ENCODE assay signal across 10 cellular contexts in genomic region chr5:132438931-132439330, GRCh38. TPM values are rescaled to one million over a fixed set of nuclear protein-coding genes. Genes with fewer than 3 reads are reported as not detected.
A peak's percentile ranks its signal among the peaks of the same experiment; 100 is the strongest.
DNase-seq lines count a peak whose midpoint lies in the region; ATAC-seq, FAIRE-seq and TF ChIP-seq lines count a peak whose summit lies in the region.
"Had no signal": no experiment of that assay in that cellular context is flagged by ENCODE, and none has a peak within 500 bp of the region (broad histone marks: within the 10 kb centered on the region; RNA-seq: fewer than 3 reads in every experiment).

No MANE protein-coding gene starts in this region.

- in situ Hi-C loops in HepG2 (cut with HindIII; ENCODE audit: extremely low pct_ligation_motif_present, low pct_unique_long_range_greater_than_20kb): no loop called here

- intact Hi-C loops in right lobe of liver (cut with DNase I): no loop called here
- intact Hi-C loops in HepG2 (cut with micrococcal nuclease; ENCODE audit: unreplicated experiment): no loop called here
- intact Hi-C loops in natural killer cell (cut with micrococcal nuclease): no loop called here

- H3K36me3 ChIP-seq in right lobe of liver (no peaks in the 10 kb centered on the region), HepG2 (replicated peaks in 1 of 2; ENCODE audit: control insufficient read depth in 1 of 2, insufficient read depth in 2 of 2, low read length in 2 of 2) (no peaks in the 10 kb centered on the region), neural progenitor cell (no peaks in the 10 kb centered on the region)

- DNase-seq in right lobe of liver (no peak), HepG2 (ENCODE audit: low spot score) (no peak), cerebellar cortex (ENCODE audit: low spot score) (peak; percentile 51), natural killer cell (no peak), neural progenitor cell (ENCODE audit: low spot score) (no peak), NCI-H187 treated with DMSO at 0.1 percent for 48 hours (lab: John Stamatoyannopoulos, UW) (no peak), SHP77 treated with DMSO at 0.1 percent for 48 hours (lab: John Stamatoyannopoulos, UW) (no peak), HUDEP-2 (lab: John Stamatoyannopoulos, UW; ENCODE audit: unreplicated experiment in 76 of 76) (no peak)
- DNase-seq: COR-L47; NK-92 treated with Interleukin-12 subunit alpha and Interleukin-12 subunit beta, amount 100 ng/mL, for 24 hours had no signal

- H3K79me2 ChIP-seq in HepG2 (ENCODE audit: insufficient read depth, low read length): no peaks in the 10 kb centered on the region
- H3K79me2 ChIP-seq in neural progenitor cell (ENCODE audit: low read depth): no peaks in the 10 kb centered on the region

- POLR2A ChIA-PET in HepG2 (lab: Yijun Ruan, JAX): no interaction called here

- TF ChIP-seq POLR2A in right lobe of liver (IDR thresholded peaks at IDR 0.05) (no peak), HepG2 (IDR thresholded peaks at IDR 0.05; ENCODE audit: insufficient read depth in 1 of 2, low read depth in 2 of 2, low read length in 2 of 2) (no peak)

- H3K4me3 Mint-ChIP-seq in natural killer cell (peak overlapping the region; percentile 72), neural progenitor cell (no peak overlapping the region)

- H3K27ac ChIP-seq in right lobe of liver (peak overlapping the region in 2 of 3 donors; percentile 22 to 48), HepG2 (ENCODE audit: extremely low read length, insufficient read depth, low read length) (no peak overlapping the region), neural progenitor cell (no peak overlapping the region)

- TF ChIP-seq RAD21 in HepG2 (CRISPR knock-in tag; IDR thresholded peaks at IDR 0.05): no peak

- no peak for FAIRE-seq in HepG2 (lab: Jason Lieb, UNC)

- BruUV-seq in HepG2 (replicated peaks; lab: Mats Ljungman, UMichigan): no TSS peak

- TF ChIP-seq EP300 in HepG2 (IDR thresholded peaks at IDR 0.05; ENCODE audit: low read depth in 2 of 2, low read length in 2 of 2) (no peak), HepG2 (CRISPR knock-in tag; IDR thresholded peaks at IDR 0.05; ENCODE audit: borderline replicate concordance) (no peak)

- H3K9ac ChIP-seq in HepG2 (ENCODE audit: insufficient read depth, low read depth, low read length): no peak overlapping the region
- no peak overlapping the region for H3K9ac ChIP-seq in neural progenitor cell

- ATAC-seq in right lobe of liver: peak in 1 of 4 donors; percentile 6
- no peak for ATAC-seq in HepG2
- ATAC-seq in natural killer cell: peak; percentile 47 to 53 (median 49)

- H2AFZ ChIP-seq in HepG2 (ENCODE audit: low read length) (no peak overlapping the region), neural progenitor cell (replicated peaks) (no peak overlapping the region)

- CTCF ChIA-PET in HepG2 (lab: Yijun Ruan, JAX; ENCODE audit: low intra/inter-chr PET ratio, low total read pairs): no interaction called here

- no peak overlapping the region for H3K4me3 ChIP-seq in right lobe of liver
- H3K4me3 ChIP-seq in HepG2 (replicated peaks in 1 of 3; ENCODE audit: insufficient read depth in 1 of 3, low read depth in 2 of 3, low read length in 3 of 3): no peak overlapping the region
- H3K4me3 ChIP-seq in neural progenitor cell: no peak overlapping the region

- H4K20me1 ChIP-seq in HepG2 (ENCODE audit: insufficient read depth, low read length) (no peaks in the 10 kb centered on the region), neural progenitor cell (ENCODE audit: low read depth) (no peaks in the 10 kb centered on the region)

- H3K9me3 ChIP-seq in right lobe of liver: no peaks in the 10 kb centered on the region
- H3K9me3 ChIP-seq in HepG2 (ENCODE audit: low read length): no peaks in the 10 kb centered on the region
- no peaks in the 10 kb centered on the region for H3K9me3 ChIP-seq in neural progenitor cell (ENCODE audit: low read depth)

- peaks cover 0 to 30% (median 5%) of the 10 kb centered on the region in 4 donors for H3K4me1 ChIP-seq in right lobe of liver
- peaks cover 20% of the 10 kb centered on the region for H3K4me1 ChIP-seq in HepG2 (ENCODE audit: insufficient read depth, low read length)
- peaks cover 19% of the 10 kb centered on the region for H3K4me1 ChIP-seq in neural progenitor cell

- H3K4me1 Mint-ChIP-seq in natural killer cell: peaks cover 94 to 95% of the 10 kb centered on the region in 2 donors
- H3K4me1 Mint-ChIP-seq in neural progenitor cell: peaks cover 23% of the 10 kb centered on the region

- H3K27me3 ChIP-seq in right lobe of liver (no peaks in the 10 kb centered on the region), HepG2 (ENCODE audit: control insufficient read depth in 1 of 2, insufficient read depth in 2 of 2, low read length in 2 of 2) (no peaks in the 10 kb centered on the region), neural progenitor cell (no peaks in the 10 kb centered on the region)

- H3K27ac Mint-ChIP-seq in natural killer cell (peak overlapping the region; percentile 87 to 100), neural progenitor cell (no peak overlapping the region)

- H3F3A ChIP-seq in neural progenitor cell (ENCODE audit: low read depth): no peaks in the 10 kb centered on the region

- no peak for TF ChIP-seq CTCF in right lobe of liver (IDR thresholded peaks at IDR 0.05)
- TF ChIP-seq CTCF in HepG2 (CRISPR knock-in tag; IDR thresholded peaks at IDR 0.05): no peak
- no peak for TF ChIP-seq CTCF in natural killer cell (IDR thresholded peaks at IDR 0.05)
- TF ChIP-seq CTCF in neural progenitor cell (IDR thresholded peaks at IDR 0.05): no peak

- no peaks in the 10 kb centered on the region for H3K27me3 Mint-ChIP-seq in natural killer cell (ENCODE audit: low read depth in 2 of 2)
- no peaks in the 10 kb centered on the region for H3K27me3 Mint-ChIP-seq in neural progenitor cell (ENCODE audit: insufficient read depth, low read depth)

- H3K36me3 Mint-ChIP-seq in natural killer cell: no peaks in the 10 kb centered on the region
- no peaks in the 10 kb centered on the region for H3K36me3 Mint-ChIP-seq in neural progenitor cell

- no CpG with 5 or more reads among the region's 4 CpGs for WGBS in right lobe of liver (ENCODE audit: insufficient coverage, low coverage, low lambda C conversion rate, missing lambda C conversion rate)
- 98% methylated on average over 4 of the region's 4 CpGs for WGBS in HepG2 (ENCODE audit: low lambda C conversion rate)

- H3K9me3 Mint-ChIP-seq in natural killer cell (no peaks in the 10 kb centered on the region), neural progenitor cell (no peaks in the 10 kb centered on the region)

- H3K4me2 ChIP-seq in HepG2 (ENCODE audit: low read depth, low read length) (no peak overlapping the region), neural progenitor cell (no peak overlapping the region)

TF ChIP-seq in HepG2, 621 proteins besides CTCF, POLR2A, EP300 and RAD21:
- TF ChIP-seq MTF1 (CRISPR knock-in tag; IDR thresholded peaks at IDR 0.05) (no peak), ZNF33B (CRISPR knock-in tag; IDR thresholded peaks at IDR 0.05) (no peak), SCMH1 (CRISPR knock-in tag; IDR thresholded peaks at IDR 0.05; ENCODE audit: borderline replicate concordance) (no peak), CBX5 (CRISPR knock-in tag; IDR thresholded peaks at IDR 0.05; ENCODE audit: borderline replicate concordance) (no peak), ZNF484 (CRISPR knock-in tag; IDR thresholded peaks at IDR 0.05; ENCODE audit: borderline replicate concordance, low read depth) (no peak)

RNA-seq across cellular contexts. Expression of gene IRF1, which starts 51.6 kb away (rescaled TPM):
- 10 to 100 TPM; 23.9 to 38.3 (median 30.2) TPM for total RNA-seq in right lobe of liver
- 5.8 and 8.8 TPM in 2 replicates for total RNA-seq in HepG2 (2016; rRNA removed; fragmentation: Illumina TruSeq; extraction: Trizol)
- 1.2 and 1.9 TPM in 2 replicates for total RNA-seq in HepG2 (2016; cell fraction: cytosol; rRNA removed; fragmentation: Illumina TruSeq; extraction: Trizol; ENCODE audit: low read depth)
- total RNA-seq in HepG2 (2016; cell fraction: insoluble cytoplasmic fraction; rRNA removed; fragmentation: Illumina TruSeq; extraction: Trizol): 4.4 and 10.1 TPM in 2 replicates
- 2.5 and 3.3 TPM in 2 replicates for total RNA-seq in HepG2 (2016; cell fraction: membrane; rRNA removed; fragmentation: Illumina TruSeq; extraction: Trizol)
- total RNA-seq in HepG2 (2016; cell fraction: nucleus; rRNA removed; fragmentation: Illumina TruSeq; extraction: Trizol): 14.5 and 19.2 TPM in 2 replicates
- polyA plus RNA-seq in HepG2 (2011; rRNA removed): 4.1 and 4.4 TPM in 2 replicates
- 4.7 and 4.8 TPM in 2 replicates for polyA plus RNA-seq in HepG2 (2011; cell fraction: cytosol; rRNA removed)
- 10.1 and 10.8 TPM in 2 replicates for polyA plus RNA-seq in HepG2 (2011; cell fraction: nucleus; rRNA removed)
- polyA plus RNA-seq in HepG2 (2012): 3.4 and 4.0 TPM in 2 replicates
- polyA plus RNA-seq in HepG2 (2016; cell fraction: cytosol; fragmentation: Illumina TruSeq; extraction: Trizol; ENCODE audit: low read depth): 0.75 and 0.77 TPM in 2 replicates
- 5.3 and 6.8 TPM in 2 replicates for polyA plus RNA-seq in HepG2 (2016; cell fraction: insoluble cytoplasmic fraction; fragmentation: Illumina TruSeq; extraction: Trizol; ENCODE audit: low read depth)
- polyA plus RNA-seq in HepG2 (2016; cell fraction: membrane; fragmentation: Illumina TruSeq; extraction: Trizol; ENCODE audit: low read depth): 0.80 and 1.4 TPM in 2 replicates
- 8.7 and 9.9 TPM in 2 replicates for polyA plus RNA-seq in HepG2 (2016; cell fraction: nucleus; fragmentation: Illumina TruSeq; extraction: Trizol; ENCODE audit: insufficient read depth, low read depth)
- polyA minus RNA-seq in HepG2 (2011; rRNA and poly(A)+ RNA removed; ENCODE audit: low replicate concordance): 24.0 and 36.4 TPM in 2 replicates
- polyA minus RNA-seq in HepG2 (2011; cell fraction: cytosol; rRNA and poly(A)+ RNA removed): 4.7 and 7.5 TPM in 2 replicates
- polyA minus RNA-seq in HepG2 (2011; cell fraction: nucleus; rRNA and poly(A)+ RNA removed): 28.5 and 37.7 TPM in 2 replicates
- total RNA-seq in natural killer cell: 1,000 to 10,000 TPM; 1,190 to 1,513 (median 1,282) TPM
- 3.7 and 7.1 TPM in 2 replicates for total RNA-seq in neural progenitor cell (ENCODE audit: low replicate concordance)

Comparison
In these comparisons a context has a peak if more than half of its experiments do, and no peak if none do; other contexts are left out.
1. H3K27ac ChIP-seq: peak in right lobe of liver (2 of 3); none in HepG2 (single experiment) and neural progenitor cell (single experiment).
2. RNA of gene IRF1, which starts 51.6 kb away (total RNA-seq): 1,190 to 1,513 TPM in natural killer cell; 23.9 to 38.3 TPM in right lobe of liver, 1.2 to 19.2 TPM in HepG2 and 3.7 to 7.1 TPM in neural progenitor cell; every median in the first group is over 10 times any median in the second.